In the genomic region with DNA sequence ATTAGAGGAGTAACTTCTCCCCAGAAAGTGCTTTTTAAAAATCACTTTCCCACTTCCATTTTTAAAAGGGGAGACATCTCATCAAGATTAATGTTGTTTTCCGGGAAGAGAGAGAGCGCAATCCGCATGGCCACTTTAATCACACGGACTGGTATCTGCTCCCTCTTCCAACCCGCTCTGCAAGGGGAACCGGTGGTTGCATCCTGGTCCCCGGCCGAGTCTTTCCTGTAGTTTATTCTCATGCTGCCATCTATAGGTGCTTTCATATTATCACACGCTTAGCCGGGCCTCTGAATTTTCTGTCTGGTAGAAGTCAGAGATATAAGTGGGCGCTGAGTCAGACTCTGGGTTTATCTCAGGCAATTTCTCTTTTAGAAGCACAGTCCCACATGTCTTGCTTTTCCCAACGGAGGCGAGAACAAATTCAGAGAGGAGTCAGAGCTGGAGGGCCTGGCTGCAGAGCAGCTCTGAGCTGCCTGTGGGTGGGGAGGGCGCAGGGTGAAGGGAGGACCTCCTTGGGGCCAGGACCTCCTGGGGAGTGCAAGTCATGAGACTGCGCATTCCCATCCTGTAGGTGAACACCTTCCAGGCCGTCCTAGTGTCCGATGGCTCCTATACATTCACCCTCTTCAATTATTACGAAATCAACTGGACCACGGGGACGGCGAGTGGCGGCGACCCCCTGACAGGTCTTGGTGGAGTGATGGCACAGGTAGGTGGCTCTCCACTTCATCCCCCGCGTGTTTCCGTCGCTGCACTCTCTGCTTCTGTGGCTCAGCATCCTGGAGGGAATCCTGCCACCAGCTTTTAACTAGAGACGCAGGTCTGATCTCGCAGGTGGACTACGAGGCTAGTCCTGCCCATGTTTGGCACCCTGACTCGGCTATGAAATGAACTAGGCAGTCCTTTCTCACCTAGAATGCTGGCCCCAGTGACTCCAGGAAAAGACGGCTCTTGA, we compare ENCODE assay signal across 1 cellular context.
TF ChIP-seq lines count a peak whose summit lies in the region.

No MANE protein-coding gene starts in this region.

TF ChIP-seq in HepG2, 621 proteins besides CTCF, POLR2A, EP300 and RAD21 (continued from another document):
- TF ChIP-seq, protein P1, sequence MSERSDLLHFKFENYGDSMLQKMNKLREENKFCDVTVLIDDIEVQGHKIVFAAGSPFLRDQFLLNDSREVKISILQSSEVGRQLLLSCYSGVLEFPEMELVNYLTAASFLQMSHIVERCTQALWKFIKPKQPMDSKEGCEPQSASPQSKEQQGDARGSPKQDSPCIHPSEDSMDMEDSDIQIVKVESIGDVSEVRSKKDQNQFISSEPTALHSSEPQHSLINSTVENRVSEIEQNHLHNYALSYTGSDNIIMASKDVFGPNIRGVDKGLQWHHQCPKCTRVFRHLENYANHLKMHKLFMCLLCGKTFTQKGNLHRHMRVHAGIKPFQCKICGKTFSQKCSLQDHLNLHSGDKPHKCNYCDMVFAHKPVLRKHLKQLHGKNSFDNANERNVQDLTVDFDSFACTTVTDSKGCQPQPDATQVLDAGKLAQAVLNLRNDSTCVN (CRISPR knock-in tag; IDR thresholded peaks at IDR 0.05; ENCODE audit: borderline replicate concordance) = no peak
- TF ChIP-seq ZNF775 (CRISPR knock-in tag; IDR thresholded peaks at IDR 0.05; ENCODE audit: borderline replicate concordance) (no peak), NONO (IDR thresholded peaks at IDR 0.05) (no peak), NONO (CRISPR knock-in tag; conservative IDR thresholded peaks at IDR 0.05) (no peak), ZNF333 (CRISPR knock-in tag; IDR thresholded peaks at IDR 0.05; ENCODE audit: borderline replicate concordance) (no peak), SOX13 (IDR thresholded peaks at IDR 0.05) (no peak), SOX13 (CRISPR knock-in tag; conservative IDR thresholded peaks at IDR 0.05 in 1 of 2, IDR thresholded peaks at IDR 0.05 in 1 of 2) (no peak), PLRG1 (conservative IDR thresholded peaks at IDR 0.05) (no peak)
- TF ChIP-seq, protein P2, sequence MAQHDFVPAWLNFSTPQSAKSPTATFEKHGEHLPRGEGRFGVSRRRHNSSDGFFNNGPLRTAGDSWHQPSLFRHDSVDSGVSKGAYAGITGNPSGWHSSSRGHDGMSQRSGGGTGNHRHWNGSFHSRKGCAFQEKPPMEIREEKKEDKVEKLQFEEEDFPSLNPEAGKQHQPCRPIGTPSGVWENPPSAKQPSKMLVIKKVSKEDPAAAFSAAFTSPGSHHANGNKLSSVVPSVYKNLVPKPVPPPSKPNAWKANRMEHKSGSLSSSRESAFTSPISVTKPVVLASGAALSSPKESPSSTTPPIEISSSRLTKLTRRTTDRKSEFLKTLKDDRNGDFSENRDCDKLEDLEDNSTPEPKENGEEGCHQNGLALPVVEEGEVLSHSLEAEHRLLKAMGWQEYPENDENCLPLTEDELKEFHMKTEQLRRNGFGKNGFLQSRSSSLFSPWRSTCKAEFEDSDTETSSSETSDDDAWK (CRISPR knock-in tag; IDR thresholded peaks at IDR 0.05) = no peak
- TF ChIP-seq, protein P3, sequence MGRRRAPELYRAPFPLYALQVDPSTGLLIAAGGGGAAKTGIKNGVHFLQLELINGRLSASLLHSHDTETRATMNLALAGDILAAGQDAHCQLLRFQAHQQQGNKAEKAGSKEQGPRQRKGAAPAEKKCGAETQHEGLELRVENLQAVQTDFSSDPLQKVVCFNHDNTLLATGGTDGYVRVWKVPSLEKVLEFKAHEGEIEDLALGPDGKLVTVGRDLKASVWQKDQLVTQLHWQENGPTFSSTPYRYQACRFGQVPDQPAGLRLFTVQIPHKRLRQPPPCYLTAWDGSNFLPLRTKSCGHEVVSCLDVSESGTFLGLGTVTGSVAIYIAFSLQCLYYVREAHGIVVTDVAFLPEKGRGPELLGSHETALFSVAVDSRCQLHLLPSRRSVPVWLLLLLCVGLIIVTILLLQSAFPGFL (CRISPR knock-in tag; IDR thresholded peaks at IDR 0.05) = no peak
- TF ChIP-seq, protein P4, sequence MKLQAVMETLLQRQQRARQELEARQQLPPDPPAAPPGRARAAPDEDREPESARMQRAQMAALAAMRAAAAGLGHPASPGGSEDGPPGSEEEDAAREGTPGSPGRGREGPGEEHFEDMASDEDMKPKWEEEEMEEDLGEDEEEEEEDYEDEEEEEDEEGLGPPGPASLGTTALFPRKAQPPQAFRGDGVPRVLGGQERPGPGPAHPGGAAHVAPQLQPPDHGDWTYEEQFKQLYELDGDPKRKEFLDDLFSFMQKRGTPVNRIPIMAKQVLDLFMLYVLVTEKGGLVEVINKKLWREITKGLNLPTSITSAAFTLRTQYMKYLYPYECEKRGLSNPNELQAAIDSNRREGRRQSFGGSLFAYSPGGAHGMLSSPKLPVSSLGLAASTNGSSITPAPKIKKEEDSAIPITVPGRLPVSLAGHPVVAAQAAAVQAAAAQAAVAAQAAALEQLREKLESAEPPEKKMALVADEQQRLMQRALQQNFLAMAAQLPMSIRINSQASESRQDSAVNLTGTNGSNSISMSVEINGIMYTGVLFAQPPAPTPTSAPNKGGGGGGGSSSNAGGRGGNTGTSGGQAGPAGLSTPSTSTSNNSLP (IDR thresholded peaks at IDR 0.05; ENCODE audit: low read depth, low read length) = no peak
